1 cellular context compared by ENCODE assay signal in genomic region chr5:67010684-67011409, GRCh38.
TF ChIP-seq lines count a peak whose summit lies in the region.

No MANE protein-coding gene starts in this region.

TF ChIP-seq in HEK293, 187 proteins besides CTCF, POLR2A, EP300 and RAD21 (continued from another document and continues in another):
- TF ChIP-seq PRDM6 (tag by site-specific recombination; IDR thresholded peaks at IDR 0.05) (no peak), ZFP69B (tag by site-specific recombination; IDR thresholded peaks at IDR 0.05) (no peak), ZNF133 (tag by site-specific recombination; IDR thresholded peaks at IDR 0.05) (no peak), ZNF302 (tag by site-specific recombination; IDR thresholded peaks at IDR 0.05; ENCODE audit: low read depth) (no peak), ZNF324 (tag by site-specific recombination; IDR thresholded peaks at IDR 0.05) (no peak), ZNF341 (tag by site-specific recombination; IDR thresholded peaks at IDR 0.05; ENCODE audit: low read depth) (peak; percentile 44; the same call in 1 of the 2 replicates), ZNF280D (tag by site-specific recombination; IDR thresholded peaks at IDR 0.05) (no peak), ZNF670 (tag by site-specific recombination; IDR thresholded peaks at IDR 0.05; ENCODE audit: low read depth) (no peak), SP3 (tag by site-specific recombination; IDR thresholded peaks at IDR 0.05) (no peak), REST (tag by site-specific recombination; IDR thresholded peaks at IDR 0.05) (no peak), ZNF639 (tag by site-specific recombination; IDR thresholded peaks at IDR 0.05) (no peak), SP7 (tag by site-specific recombination; IDR thresholded peaks at IDR 0.05) (peak; percentile 79), ZBTB48 (tag by site-specific recombination; IDR thresholded peaks at IDR 0.05) (no peak), HOXA7 (CRISPR knock-in tag; IDR thresholded peaks at IDR 0.05; ENCODE audit: borderline replicate concordance) (no peak), ZNF692 (tag by site-specific recombination; IDR thresholded peaks at IDR 0.05) (peak; percentile 24; the same call in 1 of the 2 replicates), PRDM4 (tag by site-specific recombination; IDR thresholded peaks at IDR 0.05) (peak; percentile 98), ZNF777 (tag by site-specific recombination; IDR thresholded peaks at IDR 0.05; ENCODE audit: borderline replicate concordance) (no peak), ZNF830 (tag by site-specific recombination; IDR thresholded peaks at IDR 0.05; ENCODE audit: low read depth) (no peak), KLF1 (tag by site-specific recombination; IDR thresholded peaks at IDR 0.05) (no peak), KLF7 (tag by site-specific recombination; IDR thresholded peaks at IDR 0.05; ENCODE audit: borderline replicate concordance) (no peak), PRDM1 (tag by site-specific recombination; IDR thresholded peaks at IDR 0.05) (no peak), ZSCAN30 (tag by site-specific recombination; IDR thresholded peaks at IDR 0.05) (no peak), ZNF707 (tag by site-specific recombination; IDR thresholded peaks at IDR 0.05) (no peak), ZNF664 (tag by site-specific recombination; IDR thresholded peaks at IDR 0.05) (no peak), ZNF394 (tag by site-specific recombination; IDR thresholded peaks at IDR 0.05; ENCODE audit: borderline replicate concordance) (no peak), ZNF18 (tag by site-specific recombination; IDR thresholded peaks at IDR 0.05) (no peak), ZNF621 (tag by site-specific recombination; IDR thresholded peaks at IDR 0.05) (no peak), ZNF391 (tag by site-specific recombination; IDR thresholded peaks at IDR 0.05; ENCODE audit: borderline replicate concordance, low read depth) (no peak), ZFP37 (tag by site-specific recombination; IDR thresholded peaks at IDR 0.05) (no peak), PRDM2 (tag by site-specific recombination; IDR thresholded peaks at IDR 0.05; ENCODE audit: borderline replicate concordance) (no peak), ZNF140 (tag by site-specific recombination; IDR thresholded peaks at IDR 0.05) (no peak), ZNF768 (tag by site-specific recombination; IDR thresholded peaks at IDR 0.05) (no peak), PBX3 (CRISPR knock-in tag; IDR thresholded peaks at IDR 0.05) (no peak), ZFHX2 (tag by site-specific recombination; conservative IDR thresholded peaks at IDR 0.05) (peak; percentile 68; the same call in 1 of the 2 replicates), ZNF157 (tag by site-specific recombination; IDR thresholded peaks at IDR 0.05) (no peak), IKZF3 (tag by site-specific recombination; IDR thresholded peaks at IDR 0.05) (no peak)
